In the genomic region with DNA sequence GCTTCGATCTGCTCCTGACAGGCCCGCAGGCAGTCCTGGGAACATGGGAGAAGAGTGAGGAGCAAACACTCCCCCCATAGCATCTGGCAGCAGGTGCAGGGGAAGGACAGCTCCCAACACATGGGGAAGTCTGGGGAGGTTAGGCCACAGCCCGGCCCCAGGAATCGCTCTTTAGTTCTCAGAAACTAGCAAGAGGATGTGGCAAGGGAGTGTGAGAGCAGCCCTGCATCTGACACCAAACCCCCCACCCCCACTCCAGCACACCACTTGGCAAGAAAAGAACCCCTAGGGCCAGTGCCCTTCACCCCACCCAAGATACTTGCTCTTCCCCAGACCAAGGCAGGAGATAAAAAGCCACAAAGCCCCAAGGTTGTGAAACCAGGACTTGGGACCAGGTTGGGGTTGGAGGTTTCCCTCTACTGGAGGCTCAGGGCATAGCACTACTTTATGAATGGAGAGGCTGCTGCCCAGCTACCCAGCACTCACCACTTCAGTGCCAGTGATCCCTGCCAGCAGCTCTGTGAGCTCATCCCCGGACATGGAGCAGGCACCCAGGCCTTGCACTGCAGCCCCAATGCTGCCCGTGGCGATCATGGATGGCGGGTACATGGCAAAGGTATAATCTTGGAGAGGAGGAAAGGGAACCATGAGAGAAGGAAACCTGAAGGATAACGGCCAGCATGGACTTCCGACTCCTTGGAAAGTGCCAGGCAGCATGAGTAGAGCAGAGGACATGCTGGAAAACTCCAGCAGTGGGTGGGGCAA, we compare ENCODE assay signal across 8 cellular contexts. TPM values are rescaled to one million over a fixed set of nuclear protein-coding genes. Genes with fewer than 3 reads are reported as not detected.
DNase-seq lines count a peak whose midpoint lies in the region; ATAC-seq and TF ChIP-seq lines count a peak whose summit lies in the region.

No MANE protein-coding gene starts in this region.

- DNase-seq in CD4-positive, alpha-beta T cell: peak; percentile 32 to 60 (median 48)
- peak; percentile 99 for DNase-seq in SIG-M5 treated with dmso at 0.1 percent for 504 hours (lab: John Stamatoyannopoulos, UW; ENCODE audit: unreplicated experiment)
- DNase-seq in activated naive CD4-positive, alpha-beta T cell treated with anti-CD3 and anti-CD28 coated beads, Interleukin-2, amount 10 ng/mL, durations not matched to agents 7 days and 5 days: peak; percentile 95
- peak in 4 of 5 donors; percentile 34 to 62 (median 49) for DNase-seq in ovary
- DNase-seq in type B pancreatic cell (ENCODE audit: extremely low spot score, unreplicated experiment): no peak

- no peaks in the 10 kb centered on the region for H3K9me3 ChIP-seq in CD4-positive, alpha-beta T cell (ENCODE audit: control insufficient read depth, low read length)
- no peaks in the 10 kb centered on the region for H3K9me3 ChIP-seq in KOPT-K1 (ENCODE audit: insufficient read depth, low read length, poor library complexity, severe bottlenecking)
- no peaks in the 10 kb centered on the region for H3K9me3 ChIP-seq in gastroesophageal sphincter
- H3K9me3 ChIP-seq in ovary: no peaks in the 10 kb centered on the region

- peaks cover 95% of the 10 kb centered on the region for H3K36me3 ChIP-seq in KOPT-K1 (ENCODE audit: insufficient read depth, low read length)
- peaks cover 0 to 58% of the 10 kb centered on the region in 2 donors for H3K36me3 ChIP-seq in gastroesophageal sphincter
- no peaks in the 10 kb centered on the region for H3K36me3 ChIP-seq in ovary

- peak overlapping the region; percentile 85 for H3K4me3 Mint-ChIP-seq in CD4-positive, alpha-beta T cell
- peak overlapping the region; percentile 100 for H3K4me3 Mint-ChIP-seq in activated naive CD4-positive, alpha-beta T cell treated with anti-CD3 and anti-CD28 coated beads, Interleukin-2, amount 10 ng/mL, durations not matched to agents 7 days and 5 days
- H3K4me3 Mint-ChIP-seq in type B pancreatic cell: peak overlapping the region; percentile 84

- H3K36me3 Mint-ChIP-seq in CD4-positive, alpha-beta T cell (ENCODE audit: low read depth): peaks cover 85% of the 10 kb centered on the region
- H3K36me3 Mint-ChIP-seq in activated naive CD4-positive, alpha-beta T cell treated with anti-CD3 and anti-CD28 coated beads, Interleukin-2, amount 10 ng/mL, durations not matched to agents 7 days and 5 days: peaks cover 85% of the 10 kb centered on the region
- peaks cover 22% of the 10 kb centered on the region for H3K36me3 Mint-ChIP-seq in type B pancreatic cell

- ATAC-seq in CD4-positive, alpha-beta T cell (ENCODE audit: poor library complexity): peak; percentile 53
- ATAC-seq in GM19463 (IDR thresholded peaks at IDR 0.05; ENCODE audit: unreplicated experiment): peak; percentile 66
- ATAC-seq in gastroesophageal sphincter: peak; percentile 61

- TF ChIP-seq EP300 in gastroesophageal sphincter (IDR thresholded peaks at IDR 0.05) (no peak), ovary (IDR thresholded peaks at IDR 0.05) (no peak)

- H3K4me1 ChIP-seq in gastroesophageal sphincter: peaks cover 2 to 56% (median 29%) of the 10 kb centered on the region in 3 donors
- H3K4me1 ChIP-seq in ovary (ENCODE audit: insufficient read depth): peaks cover 10% of the 10 kb centered on the region

- POLR2A ChIA-PET in CD4-positive, alpha-beta T cell (lab: Charles Lee): interaction anchor here (1.0 to 9.1 kb wide), 7 partner anchors 7 to 109 kb away, joined by 3 to 168 read pairs (median 13); partner anchors contain the start of genes BYSL, MED20 and TAF8

- intact Hi-C loops in CD4-positive, alpha-beta T cell (cut with DNase I, micrococcal nuclease): loop anchor here (1.0 to 5.0 kb wide), 9 partner anchors 15 to 149 kb away; partner anchors contain the start of genes TOMM6 (in 2 of the 2), BYSL (in 1 of the 2), MED20 (in 1 of the 2) and USP49 (in 1 of the 2)
- intact Hi-C loops in ovary (cut with DNase I): loop anchor here in 3 of 4 donors (5.0 to 10.0 kb wide), 3 partner anchors 106 to 151 kb away; partner anchors contain the start of genes PRICKLE4 (in 1 of the 3) and TOMM6 (in 1 of the 3)

- CTCF ChIA-PET in CD4-positive, alpha-beta T cell (lab: Charles Lee): interaction anchor here (0.7 to 7.7 kb wide), 12 partner anchors 13 to 168 kb away, joined by 3 to 84 read pairs (median 4); partner anchors contain the start of genes BYSL, MED20 and TOMM6
- CTCF ChIA-PET in activated naive CD4-positive, alpha-beta T cell treated with anti-CD3 and anti-CD28 coated beads, Interleukin-2, amount 10 ng/mL, durations not matched to agents 7 days and 5 days (lab: Charles Lee): interaction anchor here (0.6 to 10.9 kb wide), 12 partner anchors 11 to 168 kb away, joined by 3 to 259 read pairs (median 4); partner anchors contain the start of genes BYSL and MED20

- TF ChIP-seq CTCF in CD4-positive, alpha-beta T cell (IDR thresholded peaks at IDR 0.05): peak; percentile 77
- TF ChIP-seq CTCF in gastroesophageal sphincter (IDR thresholded peaks at IDR 0.05): peak in 3 of 4 experiments; percentile 74 to 84 (median 79)
- TF ChIP-seq CTCF in ovary (IDR thresholded peaks at IDR 0.05): peak; percentile 34 to 56 (median 46)
- TF ChIP-seq CTCF in type B pancreatic cell (conservative IDR thresholded peaks at IDR 0.05): peak; percentile 83

- peaks cover 75% of the 10 kb centered on the region for H3K4me1 Mint-ChIP-seq in CD4-positive, alpha-beta T cell (ENCODE audit: low read depth)
- H3K4me1 Mint-ChIP-seq in activated naive CD4-positive, alpha-beta T cell treated with anti-CD3 and anti-CD28 coated beads, Interleukin-2, amount 10 ng/mL, durations not matched to agents 7 days and 5 days: peaks cover 69% of the 10 kb centered on the region
- H3K4me1 Mint-ChIP-seq in type B pancreatic cell (ENCODE audit: unreplicated experiment): peaks cover 28% of the 10 kb centered on the region

- WGBS in gastroesophageal sphincter (ENCODE audit: low coverage in 1 of 2), 2 donors: 13 to 43% methylated on average over 2 to 6 of the region's 10 CpGs
- WGBS in ovary, 3 donors: 47 to 51% (median 50%) methylated on average over 10 of the region's 10 CpGs

- H3K27me3 Mint-ChIP-seq in CD4-positive, alpha-beta T cell: no peaks in the 10 kb centered on the region
- H3K27me3 Mint-ChIP-seq in activated naive CD4-positive, alpha-beta T cell treated with anti-CD3 and anti-CD28 coated beads, Interleukin-2, amount 10 ng/mL, durations not matched to agents 7 days and 5 days: no peaks in the 10 kb centered on the region
- no peaks in the 10 kb centered on the region for H3K27me3 Mint-ChIP-seq in type B pancreatic cell

- H3K27me3 ChIP-seq in CD4-positive, alpha-beta T cell (ENCODE audit: control insufficient read depth, insufficient read depth, low read length): no peaks in the 10 kb centered on the region
- H3K27me3 ChIP-seq in gastroesophageal sphincter: no peaks in the 10 kb centered on the region
- H3K27me3 ChIP-seq in ovary: no peaks in the 10 kb centered on the region

- TF ChIP-seq POLR2A in gastroesophageal sphincter (IDR thresholded peaks at IDR 0.05) (no peak), ovary (IDR thresholded peaks at IDR 0.05) (no peak)

- H3K27ac ChIP-seq in CD4-positive, alpha-beta T cell (ENCODE audit: low read depth, low read length): peak overlapping the region; percentile 63
- H3K27ac ChIP-seq in KOPT-K1 (ENCODE audit: low read depth, low read length, poor library complexity, severe bottlenecking): peak overlapping the region; percentile 97
- peak overlapping the region in 3 of 4 donors; percentile 21 to 49 (median 40) for H3K27ac ChIP-seq in gastroesophageal sphincter
- H3K27ac ChIP-seq in ovary: no peak overlapping the region

- peak overlapping the region; percentile 93 for H3K27ac Mint-ChIP-seq in CD4-positive, alpha-beta T cell
- H3K27ac Mint-ChIP-seq in activated naive CD4-positive, alpha-beta T cell treated with anti-CD3 and anti-CD28 coated beads, Interleukin-2, amount 10 ng/mL, durations not matched to agents 7 days and 5 days: peak overlapping the region; percentile 96
- H3K27ac Mint-ChIP-seq in type B pancreatic cell: peak overlapping the region; percentile 83

- H3K9me3 Mint-ChIP-seq in CD4-positive, alpha-beta T cell: no peaks in the 10 kb centered on the region
- no peaks in the 10 kb centered on the region for H3K9me3 Mint-ChIP-seq in activated naive CD4-positive, alpha-beta T cell treated with anti-CD3 and anti-CD28 coated beads, Interleukin-2, amount 10 ng/mL, durations not matched to agents 7 days and 5 days
- no peaks in the 10 kb centered on the region for H3K9me3 Mint-ChIP-seq in type B pancreatic cell

- H3K4me3 ChIP-seq in gastroesophageal sphincter: no peak overlapping the region
- no peak overlapping the region for H3K4me3 ChIP-seq in ovary

RNA-seq across cellular contexts. Expression of gene CCND3, which starts 5.4 kb away (rescaled TPM):
- total RNA-seq in CD4-positive, alpha-beta T cell: 100 to 1,000 TPM; 247 to 248 TPM
- total RNA-seq in gastroesophageal sphincter (100 to 1,000 TPM; 103 to 212 (median 145) TPM), ovary (100 to 1,000 TPM in 1 of 7 donors, 10 to 100 TPM in 6; 22.7 to 217 (median 58.4) TPM), type B pancreatic cell (ENCODE audit: low replicate concordance) (60.4 and 172 TPM in 2 replicates)
- 10 to 100 TPM; 23.9 to 52.8 TPM for polyA plus RNA-seq in ovary

RNA-seq across cellular contexts. Expression of gene BYSL, which starts 15.0 kb away (rescaled TPM):
- total RNA-seq in CD4-positive, alpha-beta T cell: 1 to 10 TPM; 1.2 to 1.6 TPM
- total RNA-seq in gastroesophageal sphincter: 10 to 100 TPM in 1 of 4 donors, 1 to 10 TPM in 3; 7.2 to 10.3 (median 8.3) TPM
- total RNA-seq in ovary: 10 to 100 TPM in 5 of 7 donors, 1 to 10 TPM in 2; 4.8 to 29.2 (median 14.8) TPM
- 1 to 10 TPM; 8.5 TPM for polyA plus RNA-seq in ovary
- total RNA-seq in type B pancreatic cell (ENCODE audit: low replicate concordance): 32.3 and 36.5 TPM in 2 replicates

RNA-seq across cellular contexts. Expression of gene MED20, which starts 15.3 kb away (rescaled TPM):
- total RNA-seq in CD4-positive, alpha-beta T cell: 1 to 10 TPM; 1.3 to 1.6 TPM
- total RNA-seq in gastroesophageal sphincter (10 to 100 TPM; 15.7 to 18.7 (median 17.0) TPM), ovary (10 to 100 TPM in 5 of 7 donors, 1 to 10 TPM in 2; 8.4 to 20.0 (median 13.1) TPM), type B pancreatic cell (ENCODE audit: low replicate concordance) (31.8 and 35.7 TPM in 2 replicates)
- 10 to 100 TPM in 1 of 2 donors, 1 to 10 TPM in 1; 7.2 to 15.1 TPM for polyA plus RNA-seq in ovary

RNA-seq across cellular contexts. Expression of gene USP49, which starts 41.1 kb away (rescaled TPM):
- 1 to 10 TPM; 1.3 TPM for total RNA-seq in CD4-positive, alpha-beta T cell
- total RNA-seq in gastroesophageal sphincter: 1 to 10 TPM in 3 of 4 donors, under 1 TPM in 1; 0.69 to 5.4 (median 2.0) TPM
- 1 to 10 TPM; 2.4 to 5.1 (median 4.7) TPM for total RNA-seq in ovary
- polyA plus RNA-seq in ovary: 1 to 10 TPM; 2.0 to 2.7 TPM
- 2.9 and 13.2 TPM in 2 replicates for total RNA-seq in type B pancreatic cell (ENCODE audit: low replicate concordance)

Comparison
In these comparisons a context has a peak if more than half of its experiments do, and no peak if none do; other contexts are left out.
1. H3K27ac ChIP-seq: peak in CD4-positive, alpha-beta T cell (single experiment), KOPT-K1 (single experiment) and gastroesophageal sphincter (3 of 4); none in ovary (0 of 2).
2. Peak in every context shown above with its lines, with median percentiles within 50 percentile points of each other: ATAC-seq, H3K27ac Mint-ChIP-seq, H3K4me3 Mint-ChIP-seq and CTCF ChIP-seq.